8 cellular contexts compared by ENCODE assay signal in genomic region chr3:141940204-141940776, GRCh38.
A peak's percentile ranks its signal among the peaks of the same experiment; 100 is the strongest.
DNase-seq lines count a peak whose midpoint lies in the region; ATAC-seq and TF ChIP-seq lines count a peak whose summit lies in the region.

No MANE protein-coding gene starts in this region.

- H3K9me3 ChIP-seq in SK-N-SH (no peaks in the 10 kb centered on the region), esophagus (ENCODE audit: control insufficient read depth in 2 of 2, insufficient read depth in 1 of 2, low read depth in 1 of 2, low read length in 1 of 2) (no peaks in the 10 kb centered on the region), psoas muscle (no peaks in the 10 kb centered on the region)

- no peaks in the 10 kb centered on the region for H3K79me2 ChIP-seq in SK-N-SH (ENCODE audit: insufficient read depth)

- no peaks in the 10 kb centered on the region for H3K9me2 ChIP-seq in SK-N-SH

- peaks cover 8% of the 10 kb centered on the region for H3F3A ChIP-seq in SK-N-SH (replicated peaks; ENCODE audit: insufficient read depth)

- CTCF ChIA-PET in BJ (lab: Yijun Ruan, JAX) (interaction anchor here (0.7 to 1.5 kb wide), 5 partner anchors 9 to 295 kb away, joined by 3 to 5 read pairs (median 3); no protein-coding TSS in a partner anchor), SK-N-SH (lab: Yijun Ruan, JAX) (interaction anchor here (0.5 to 1.1 kb wide), 4 partner anchors 15 to 340 kb away, joined by 3 to 4 read pairs (median 3); no protein-coding TSS in a partner anchor)

- TF ChIP-seq EP300 in SK-N-SH (IDR thresholded peaks at IDR 0.05; ENCODE audit: borderline replicate concordance in 1 of 2, low read depth in 1 of 2, low read length in 1 of 2), result no peak; a peak in 1 of 4 replicates

- no peaks in the 10 kb centered on the region for H3K36me3 Mint-ChIP-seq in immature natural killer cell

- no peak for ATAC-seq in psoas muscle

- H3K27ac ChIP-seq in SK-N-SH (ENCODE audit: low read depth in 2 of 2, low read length in 1 of 2) (peak overlapping the region; percentile 43 to 54), esophagus (ENCODE audit: low read depth in 2 of 2, low read length in 1 of 2) (peak overlapping the region; percentile 58 to 65), psoas muscle (no peak overlapping the region)

- no peak overlapping the region for H3K4me3 Mint-ChIP-seq in immature natural killer cell

- H3K9me3 Mint-ChIP-seq in immature natural killer cell, result no peaks in the 10 kb centered on the region

- H3K36me3 ChIP-seq in BJ (ENCODE audit: control insufficient read depth, insufficient read depth, low read length), result no peaks in the 10 kb centered on the region
- H3K36me3 ChIP-seq in SK-N-SH (replicated peaks in 1 of 2; ENCODE audit: control insufficient read depth in 1 of 2, insufficient read depth in 2 of 2, low read length in 1 of 2), result no peaks in the 10 kb centered on the region
- H3K36me3 ChIP-seq in esophagus (ENCODE audit: control insufficient read depth in 2 of 2, insufficient read depth in 2 of 2, low read length in 1 of 2), result no peaks in the 10 kb centered on the region
- H3K36me3 ChIP-seq in psoas muscle (ENCODE audit: insufficient read depth in 1 of 2, low read depth in 1 of 2), result no peaks in the 10 kb centered on the region

- peak overlapping the region; percentile 6; the same call in 1 of the 2 replicates for H3K9ac ChIP-seq in SK-N-SH

- peaks cover 10 to 16% of the 10 kb centered on the region in 2 donors for H3K4me1 Mint-ChIP-seq in immature natural killer cell

- POLR2A ChIA-PET in BJ (lab: Charles Lee), result interaction anchor here (0.6 kb wide), 1 partner anchor 62 kb away, joined by 3 read pairs; no protein-coding TSS in a partner anchor
- POLR2A ChIA-PET in SK-N-SH (lab: Yijun Ruan, JAX), result interaction anchor here (0.7 kb wide), 1 partner anchor 12 kb away, joined by 3 read pairs; no protein-coding TSS in a partner anchor

- H4K20me1 ChIP-seq in SK-N-SH (ENCODE audit: insufficient read depth), result no peaks in the 10 kb centered on the region

- TF ChIP-seq CTCF in BJ (IDR thresholded peaks at IDR 0.05; ENCODE audit: insufficient read depth, low read depth, low read length), result no peak
- peak; percentile 36 for TF ChIP-seq CTCF in SK-N-SH (IDR thresholded peaks at IDR 0.05)
- TF ChIP-seq CTCF in retinal pigment epithelial cell (conservative IDR thresholded peaks at IDR 0.05; ENCODE audit: low read depth, low read length), result peak; percentile 36
- TF ChIP-seq CTCF in psoas muscle (IDR thresholded peaks at IDR 0.05), result no peak
- TF ChIP-seq CTCF in GM10266 (IDR thresholded peaks at IDR 0.05; ENCODE audit: control insufficient read depth, insufficient read depth, low read depth, missing control alignments), result no peak

- WGBS in SK-N-SH (ENCODE audit: low lambda C conversion rate), result 33% methylated on average over 12 of the region's 12 CpGs
- 31 to 38% methylated on average over 12 of the region's 12 CpGs for WGBS in esophagus, 2 donors
- 39 to 43% (median 39%) methylated on average over 12 of the region's 12 CpGs for WGBS in psoas muscle, 3 donors

- peaks cover 13 to 21% of the 10 kb centered on the region in 2 experiments; a peak in 2 of 4 replicates for H3K4me1 ChIP-seq in SK-N-SH (ENCODE audit: control insufficient read depth in 1 of 2, insufficient read depth in 2 of 2, low read depth in 1 of 2, low read length in 1 of 2)
- peaks cover 0 to 3% of the 10 kb centered on the region in 2 donors for H3K4me1 ChIP-seq in esophagus (ENCODE audit: control insufficient read depth in 2 of 2, insufficient read depth in 2 of 2, low read length in 1 of 2)
- H3K4me1 ChIP-seq in psoas muscle, result no peaks in the 10 kb centered on the region

- H3K27me3 ChIP-seq in BJ (ENCODE audit: control insufficient read depth, insufficient read depth, low read length) (no peaks in the 10 kb centered on the region), SK-N-SH (ENCODE audit: insufficient read depth) (no peaks in the 10 kb centered on the region), esophagus (ENCODE audit: control insufficient read depth in 1 of 2, insufficient read depth in 2 of 2, low read length in 2 of 2) (no peaks in the 10 kb centered on the region), psoas muscle (ENCODE audit: insufficient read depth in 3 of 3, low read length in 2 of 3) (no peaks in the 10 kb centered on the region)

- H3K4me2 ChIP-seq in SK-N-SH, result peak overlapping the region; percentile 70

- H3K4me3 ChIP-seq in BJ (ENCODE audit: low read depth, low read length), result no peak overlapping the region
- H3K4me3 ChIP-seq in SK-N-SH (ENCODE audit: low read depth in 2 of 2, low read length in 1 of 2), result no peak overlapping the region
- no peak overlapping the region for H3K4me3 ChIP-seq in esophagus (ENCODE audit: low read depth in 1 of 2, low read length in 2 of 2)
- no peak overlapping the region for H3K4me3 ChIP-seq in retinal pigment epithelial cell (ENCODE audit: low read length)
- no peak overlapping the region for H3K4me3 ChIP-seq in psoas muscle

- TF ChIP-seq RAD21 in SK-N-SH (IDR thresholded peaks at IDR 0.05; ENCODE audit: low read length), result peak; percentile 18; the same call in 1 of the 2 replicates

- H3K27me3 Mint-ChIP-seq in immature natural killer cell (ENCODE audit: low read depth in 3 of 3), result no peaks in the 10 kb centered on the region

- H2AFZ ChIP-seq in SK-N-SH (ENCODE audit: low read depth), result peak overlapping the region; percentile 12; the same call in 1 of the 2 replicates

- peak overlapping the region in 1 of 6 donors; percentile 22 for H3K27ac Mint-ChIP-seq in immature natural killer cell

- DNase-seq in BJ (ENCODE audit: low read depth) (peak; percentile 48), HT-29 (ENCODE audit: low spot score) (peak; percentile 79), SK-N-SH (peak; percentile 77), retinal pigment epithelial cell (ENCODE audit: low read depth) (no peak), psoas muscle (no peak), GM10266 (ENCODE audit: extremely low spot score) (no peak), immature natural killer cell (no peak)

- intact Hi-C loops in psoas muscle (cut with DNase I), result no loop called here

TF ChIP-seq in SK-N-SH, 30 proteins besides CTCF, POLR2A, EP300 and RAD21:
- TF ChIP-seq SMC3 (IDR thresholded peaks at IDR 0.05; ENCODE audit: low read depth, low read length) (0 out of 2 replicates have a peak, but pooled peaks have one; percentile 3), PBX3 (IDR thresholded peaks at IDR 0.05) (peak; percentile 28; the same call in 1 of the 2 replicates), SIN3A (IDR thresholded peaks at IDR 0.05; ENCODE audit: borderline replicate concordance, low read depth, low read length) (0 out of 2 replicates have a peak, but pooled peaks have one; percentile 10), FOXJ3 (CRISPR knock-in tag; IDR thresholded peaks at IDR 0.05) (no peak), USF1 (IDR thresholded peaks at IDR 0.05; ENCODE audit: borderline replicate concordance, low read depth) (no peak), FOSL2 (IDR thresholded peaks at IDR 0.05; ENCODE audit: borderline replicate concordance, low read depth) (peak; percentile 41; the same call in 1 of the 2 replicates), JUND (IDR thresholded peaks at IDR 0.05) (peak; percentile 37; the same call in 1 of the 2 replicates), NFIC (IDR thresholded peaks at IDR 0.05; ENCODE audit: borderline replicate concordance) (peak; percentile 71), MAX (IDR thresholded peaks at IDR 0.05; ENCODE audit: low read depth) (no peak), TCF12 (IDR thresholded peaks at IDR 0.05) (peak; percentile 36)

Comparison
In these comparisons a context has a peak if more than half of its experiments do, and no peak if none do; other contexts are left out.
1. DNase-seq: peak in BJ (single experiment), HT-29 (single experiment) and SK-N-SH (single experiment); none in retinal pigment epithelial cell (single experiment), psoas muscle (0 of 2), GM10266 (single experiment) and immature natural killer cell (0 of 3).
2. CTCF ChIP-seq: peak in SK-N-SH (single experiment) and retinal pigment epithelial cell (single experiment); none in BJ (single experiment), psoas muscle (single experiment) and GM10266 (single experiment).